Comparison of ENCODE assay signal across 8 cellular contexts in genomic region chr1:197903196-197903514, GRCh38. TPM values are rescaled to one million over a fixed set of nuclear protein-coding genes. Genes with fewer than 3 reads are reported as not detected.
DNase-seq lines count a peak whose midpoint lies in the region; ATAC-seq, FAIRE-seq and TF ChIP-seq lines count a peak whose summit lies in the region.

No MANE protein-coding gene starts in this region.

- peak overlapping the region; percentile 81 for H3K4me3 ChIP-seq in OCI-LY1 (ENCODE audit: low read depth, low read length, poor library complexity, severe bottlenecking)
- H3K4me3 ChIP-seq in endothelial cell of umbilical vein (replicated peaks in 1 of 3; ENCODE audit: insufficient read depth in 1 of 3, low read depth in 1 of 3, low read length in 3 of 3), result peak overlapping the region; percentile 29 to 76 (median 65)
- H3K4me3 ChIP-seq in neuron (ENCODE audit: low read length), result peak overlapping the region; percentile 94

- H3K27ac Mint-ChIP-seq in CD4-positive, alpha-beta T cell, result peak overlapping the region; percentile 79

- H3F3A ChIP-seq in OCI-LY1 (ENCODE audit: insufficient read depth, low read length), result no peaks in the 10 kb centered on the region

- TF ChIP-seq POLR2A in endothelial cell of umbilical vein (IDR thresholded peaks at IDR 0.05; ENCODE audit: low read depth, low read length) (no peak), erythroblast (IDR thresholded peaks at IDR 0.05; ENCODE audit: low read length) (no peak)

- H3K4me3 Mint-ChIP-seq in CD4-positive, alpha-beta T cell, result peak overlapping the region; percentile 97

- TF ChIP-seq CTCF in CD4-positive, alpha-beta T cell (IDR thresholded peaks at IDR 0.05), result no peak
- TF ChIP-seq CTCF in OCI-LY1 (IDR thresholded peaks at IDR 0.05; ENCODE audit: low read length), result no peak
- no peak for TF ChIP-seq CTCF in endothelial cell of umbilical vein (IDR thresholded peaks at IDR 0.05; ENCODE audit: extremely low read depth in 1 of 2, insufficient read depth in 1 of 2, low read depth in 1 of 2, low read length in 2 of 2)

- TSS peak; percentile 52 for BruUV-seq in endothelial cell of umbilical vein (replicated peaks; lab: Mats Ljungman, UMichigan)

- H3K36me3 ChIP-seq in OCI-LY1 (ENCODE audit: insufficient read depth, low read length), result no peaks in the 10 kb centered on the region
- H3K36me3 ChIP-seq in endothelial cell of umbilical vein (ENCODE audit: control insufficient read depth in 2 of 2, extremely low read depth in 1 of 2, insufficient read depth in 2 of 2, low read length in 2 of 2), result no peaks in the 10 kb centered on the region
- H3K36me3 ChIP-seq in neuron (ENCODE audit: insufficient read depth, low read length), result no peaks in the 10 kb centered on the region

- CTCF ChIA-PET in CD4-positive, alpha-beta T cell (lab: Charles Lee), result interaction anchor here (1.4 kb wide), 1 partner anchor 12 kb away, joined by 5 read pairs; no protein-coding TSS in a partner anchor
- CTCF ChIA-PET in endothelial cell of umbilical vein (lab: Charles Lee), result interaction anchor here (0.7 to 2.2 kb wide), 13 partner anchors 8 to 383 kb away, joined by 3 to 10 read pairs (median 4); partner anchors contain the start of gene LHX9

- no peak overlapping the region for H3K27ac ChIP-seq in CD4-positive, alpha-beta T cell (ENCODE audit: low read depth, low read length)
- H3K27ac ChIP-seq in OCI-LY1 (ENCODE audit: low read depth, low read length, poor library complexity, severe bottlenecking) (peak overlapping the region; percentile 73), endothelial cell of umbilical vein (ENCODE audit: insufficient read depth, low read depth, low read length) (no peak overlapping the region)

- POLR2A ChIA-PET in CD4-positive, alpha-beta T cell (lab: Charles Lee), result interaction anchor here (0.5 to 4.8 kb wide), 5 partner anchors 8 to 255 kb away, joined by 3 to 39 read pairs (median 3); partner anchors contain the start of genes DENND1B and LHX9
- POLR2A ChIA-PET in endothelial cell of umbilical vein (lab: Charles Lee), result interaction anchor here (1.3 kb wide), 1 partner anchor 16 kb away, joined by 3 read pairs; no protein-coding TSS in a partner anchor

- H4K20me1 ChIP-seq in OCI-LY1 (ENCODE audit: insufficient read depth, low read length) (no peaks in the 10 kb centered on the region), endothelial cell of umbilical vein (replicated peaks; ENCODE audit: control insufficient read depth, extremely low read depth, insufficient read depth, low read length) (no peaks in the 10 kb centered on the region)

- peaks cover 51% of the 10 kb centered on the region for H3K27me3 ChIP-seq in CD4-positive, alpha-beta T cell (ENCODE audit: control insufficient read depth, insufficient read depth, low read length)
- no peaks in the 10 kb centered on the region for H3K27me3 ChIP-seq in OCI-LY1 (ENCODE audit: insufficient read depth, low read length)
- peaks cover 6 to 26% of the 10 kb centered on the region in 2 experiments for H3K27me3 ChIP-seq in endothelial cell of umbilical vein (ENCODE audit: control insufficient read depth in 2 of 2, insufficient read depth in 2 of 2, low read length in 2 of 2)
- H3K27me3 ChIP-seq in neuron (ENCODE audit: insufficient read depth, low read length), result peaks cover 49% of the 10 kb centered on the region

- H3K9me1 ChIP-seq in endothelial cell of umbilical vein (replicated peaks; ENCODE audit: control insufficient read depth, extremely low read depth, insufficient read depth, low read length), result no peaks in the 10 kb centered on the region

- H2AFZ ChIP-seq in OCI-LY1 (ENCODE audit: low read length) (peak overlapping the region; percentile 99), endothelial cell of umbilical vein (ENCODE audit: low read depth, low read length) (peak overlapping the region; percentile 100), neuron (ENCODE audit: low read depth, low read length) (peak overlapping the region; percentile 98)

- intact Hi-C loops in CD4-positive, alpha-beta T cell (cut with DNase I, micrococcal nuclease), result loop anchor here (2.0 to 10.0 kb wide), 3 partner anchors 14 to 758 kb away; partner anchors contain the start of genes ASPM (in 1 of the 2), LHX9 (in 1 of the 2) and NEK7 (in 1 of the 2)
- intact Hi-C loops in endothelial cell of umbilical vein (cut with micrococcal nuclease), result loop anchor here (2.0 kb wide), 1 partner anchor 254 kb away; the partner anchor contains the start of gene NEK7

- H3K27me3 Mint-ChIP-seq in CD4-positive, alpha-beta T cell, result peaks cover 54% of the 10 kb centered on the region

- DNase-seq in CD4-positive, alpha-beta T cell, result no peak
- DNase-seq in endothelial cell of umbilical vein (ENCODE audit: low read depth, low spot score) (no peak), erythroblast (lab: John Stamatoyannopoulos, UW) (no peak), DMS53 (lab: John Stamatoyannopoulos, UW) (no peak), NCI-H69 (lab: John Stamatoyannopoulos, UW) (no peak)

- no peaks in the 10 kb centered on the region for H3K9me3 ChIP-seq in CD4-positive, alpha-beta T cell (ENCODE audit: control insufficient read depth, low read length)
- no peaks in the 10 kb centered on the region for H3K9me3 ChIP-seq in OCI-LY1 (ENCODE audit: low read length)
- H3K9me3 ChIP-seq in endothelial cell of umbilical vein (replicated peaks; ENCODE audit: control insufficient read depth, insufficient read depth, low read length), result no peaks in the 10 kb centered on the region
- H3K9me3 ChIP-seq in neuron (ENCODE audit: low read length), result peaks cover 2% of the 10 kb centered on the region

- H3K9ac ChIP-seq in OCI-LY1 (ENCODE audit: low read length) (peak overlapping the region; percentile 86), endothelial cell of umbilical vein (replicated peaks; ENCODE audit: extremely low read depth, insufficient read depth, low read length) (peak overlapping the region; percentile 73)

- H3K79me2 ChIP-seq in OCI-LY1 (ENCODE audit: insufficient read depth, low read length) (no peaks in the 10 kb centered on the region), endothelial cell of umbilical vein (ENCODE audit: control insufficient read depth, insufficient read depth, low read length) (no peaks in the 10 kb centered on the region)

- H3K4me1 ChIP-seq in OCI-LY1 (ENCODE audit: insufficient read depth, low read length, severe bottlenecking), result peaks cover 19% of the 10 kb centered on the region
- H3K4me1 ChIP-seq in endothelial cell of umbilical vein (ENCODE audit: control insufficient read depth, extremely low read depth, insufficient read depth, low read length), result peaks cover 14% of the 10 kb centered on the region
- H3K4me1 ChIP-seq in neuron (ENCODE audit: insufficient read depth, low read length), result peaks cover 8% of the 10 kb centered on the region

- dilution Hi-C loops in endothelial cell of umbilical vein (cut with MboI; ENCODE audit: extremely low pct_ligation_motif_present, low sequenced_read_pairs), result no loop called here

- ATAC-seq in CD4-positive, alpha-beta T cell (ENCODE audit: poor library complexity), result peak; percentile 2
- ATAC-seq in HG02981 (IDR thresholded peaks at IDR 0.05; ENCODE audit: unreplicated experiment), result no peak

- H3K9me2 ChIP-seq in OCI-LY1 (ENCODE audit: low read depth, low read length), result no peaks in the 10 kb centered on the region

- H3K36me3 Mint-ChIP-seq in CD4-positive, alpha-beta T cell (ENCODE audit: low read depth), result peaks cover 4% of the 10 kb centered on the region

- FAIRE-seq in endothelial cell of umbilical vein (lab: Jason Lieb, UNC), result no peak

- peaks cover 16% of the 10 kb centered on the region for H3K4me1 Mint-ChIP-seq in CD4-positive, alpha-beta T cell (ENCODE audit: low read depth)

- peak overlapping the region; percentile 96 for H3K4me2 ChIP-seq in OCI-LY1 (ENCODE audit: low read length)
- peak overlapping the region; percentile 88 for H3K4me2 ChIP-seq in endothelial cell of umbilical vein (ENCODE audit: insufficient read depth, low read length)

- no peaks in the 10 kb centered on the region for H3K9me3 Mint-ChIP-seq in CD4-positive, alpha-beta T cell

TF ChIP-seq in endothelial cell of umbilical vein, 7 proteins besides CTCF, POLR2A, EP300 and RAD21:
- TF ChIP-seq JUN (IDR thresholded peaks at IDR 0.05; ENCODE audit: borderline replicate concordance, insufficient read depth, insufficient read length, low read depth), result no peak
- TF ChIP-seq GATA2 (IDR thresholded peaks at IDR 0.05; ENCODE audit: insufficient read depth, insufficient read length, low read depth, low read length), result no peak
- no peak for TF ChIP-seq FOS (IDR thresholded peaks at IDR 0.05; ENCODE audit: borderline replicate concordance, insufficient read depth, low read length)
- no peak for TF ChIP-seq POLR2AphosphoS5 (IDR thresholded peaks at IDR 0.05; ENCODE audit: insufficient read depth, low read depth, low read length)
- no peak for TF ChIP-seq MYC (IDR thresholded peaks at IDR 0.05; ENCODE audit: low read depth, low read length)
- TF ChIP-seq, protein P1, sequence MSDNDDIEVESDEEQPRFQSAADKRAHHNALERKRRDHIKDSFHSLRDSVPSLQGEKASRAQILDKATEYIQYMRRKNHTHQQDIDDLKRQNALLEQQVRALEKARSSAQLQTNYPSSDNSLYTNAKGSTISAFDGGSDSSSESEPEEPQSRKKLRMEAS (IDR thresholded peaks at IDR 0.05; ENCODE audit: insufficient read depth, insufficient read length), result no peak
- no peak for TF ChIP-seq EZH2 (IDR thresholded peaks at IDR 0.05; ENCODE audit: borderline replicate concordance, low read depth, low read length, severe bottlenecking)

RNA-seq across cellular contexts. Expression of gene C1orf53, which starts 0.7 kb away (rescaled TPM):
- total RNA-seq in CD4-positive, alpha-beta T cell, result not detected
- 2.1 and 3.5 TPM in 2 replicates for total RNA-seq in endothelial cell of umbilical vein
- polyA plus RNA-seq in endothelial cell of umbilical vein, result 6.5 and 8.3 TPM in 2 replicates
- polyA plus RNA-seq in endothelial cell of umbilical vein (2011; cell fraction: cytosol; rRNA removed), result 6.5 and 6.7 TPM in 2 replicates
- 1.4 and 2.0 TPM in 2 replicates for polyA plus RNA-seq in endothelial cell of umbilical vein (2011; cell fraction: nucleus; rRNA removed)
- polyA plus RNA-seq in endothelial cell of umbilical vein (2012), result 3.1 and 5.7 TPM in 2 replicates
- 1.2 TPM in 1 of 2 replicates, not detected in the other for polyA minus RNA-seq in endothelial cell of umbilical vein
- 4.4 TPM for polyA minus RNA-seq in endothelial cell of umbilical vein (2011; cell fraction: cytosol; rRNA and poly(A)+ RNA removed)
- polyA minus RNA-seq in endothelial cell of umbilical vein (2011; cell fraction: nucleus; rRNA and poly(A)+ RNA removed), result 1.3 TPM in 1 of 2 replicates, not detected in the other

RNA-seq across cellular contexts. Expression of gene LHX9, which starts 14.0 kb away (rescaled TPM):
- total RNA-seq in CD4-positive, alpha-beta T cell, result not detected
- total RNA-seq in endothelial cell of umbilical vein, result not detected in 2 replicates
- not detected in 2 replicates for polyA plus RNA-seq in endothelial cell of umbilical vein
- not detected in 2 replicates for polyA plus RNA-seq in endothelial cell of umbilical vein (2011; cell fraction: cytosol; rRNA removed)
- polyA plus RNA-seq in endothelial cell of umbilical vein (2011; cell fraction: nucleus; rRNA removed), result not detected in 2 replicates
- not detected in 2 replicates for polyA plus RNA-seq in endothelial cell of umbilical vein (2012)
- polyA minus RNA-seq in endothelial cell of umbilical vein, result not detected in 2 replicates
- polyA minus RNA-seq in endothelial cell of umbilical vein (2011; cell fraction: cytosol; rRNA and poly(A)+ RNA removed), result 0.10 TPM
- polyA minus RNA-seq in endothelial cell of umbilical vein (2011; cell fraction: nucleus; rRNA and poly(A)+ RNA removed), result not detected in 2 replicates
